1 cellular context compared by ENCODE assay signal in the genomic region with DNA sequence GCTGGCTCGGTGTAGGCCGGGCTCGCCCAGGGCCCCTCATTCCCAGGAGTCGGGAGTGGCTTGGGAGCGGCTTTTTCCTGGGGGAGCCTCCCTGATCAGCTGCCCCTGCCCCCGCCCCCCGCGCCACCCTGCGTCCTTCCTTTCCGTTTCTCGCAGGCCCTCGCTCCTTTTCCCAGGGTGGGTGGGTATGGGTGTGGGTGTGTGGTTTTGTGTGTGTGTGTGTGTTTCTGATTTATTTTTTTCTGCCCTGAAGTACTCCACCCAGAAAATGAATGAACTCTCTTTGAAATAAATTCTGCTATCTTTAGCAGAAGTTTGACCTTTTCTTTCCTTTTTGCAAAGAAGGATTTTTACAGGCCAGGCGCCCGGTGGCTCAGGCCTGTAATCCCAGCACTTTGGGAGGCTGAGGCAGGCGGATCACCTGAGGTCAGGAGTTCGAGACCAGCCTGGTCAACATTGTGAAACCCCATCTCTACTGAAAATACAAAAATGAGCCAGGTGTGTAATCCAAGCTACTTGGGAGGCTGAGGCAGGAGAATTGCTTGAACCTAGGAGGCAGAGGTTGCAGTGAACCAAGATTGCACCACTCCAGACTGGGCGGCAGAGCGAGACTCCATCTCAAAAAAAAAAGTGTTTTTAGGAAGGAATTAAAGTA.
TF ChIP-seq lines count a peak whose summit lies in the region.

No MANE protein-coding gene starts in this region.

TF ChIP-seq in HEK293, 187 proteins besides CTCF, POLR2A, EP300 and RAD21 (continued from another document):
- TF ChIP-seq SP3 (tag by site-specific recombination; IDR thresholded peaks at IDR 0.05), result peak; percentile 8; the same call in 1 of the 2 replicates
